19 cellular contexts compared by ENCODE assay signal in genomic region chr10:132595850-132596249, GRCh38. TPM values are rescaled to one million over a fixed set of nuclear protein-coding genes. Genes with fewer than 3 reads are reported as not detected.
DNase-seq lines count a peak whose midpoint lies in the region; ATAC-seq, FAIRE-seq and TF ChIP-seq lines count a peak whose summit lies in the region.
"Had no signal": no experiment of that assay in that cellular context is flagged by ENCODE, and none has a peak within 500 bp of the region (broad histone marks: within the 10 kb centered on the region; RNA-seq: fewer than 3 reads in every experiment).

No MANE protein-coding gene starts in this region.

- H2BK120ac ChIP-seq in IMR-90 (ENCODE audit: low read depth, low read length), result no peak overlapping the region

- H3K14ac ChIP-seq in IMR-90 (replicated peaks; ENCODE audit: low read depth, low read length), result no peak overlapping the region

- H2BK20ac ChIP-seq in IMR-90 (ENCODE audit: low read depth, low read length), result no peak overlapping the region

- H3K27ac ChIP-seq in IMR-90 (ENCODE audit: insufficient read depth, low read length) (no peak overlapping the region), thoracic aorta (peak overlapping the region; percentile 24 to 35), colonic mucosa (no peak overlapping the region)
- H3K27ac ChIP-seq: body of pancreas, tibial nerve had no signal

- H3K9me1 ChIP-seq in IMR-90 (ENCODE audit: insufficient read depth, low read length), result peaks cover 21% of the 10 kb centered on the region

- in situ Hi-C loops in IMR-90 (cut with MboI; ENCODE audit: low sequenced_read_pairs), result no loop called here
- in situ Hi-C loops in astrocyte of the spinal cord (cut with HindIII; ENCODE audit: low sequenced_read_pairs), result no loop called here

- H3K27me3 ChIP-seq in IMR-90 (ENCODE audit: control insufficient read depth, insufficient read depth, low read length) (peaks cover 8% of the 10 kb centered on the region; the same call in 1 of the 2 replicates), thoracic aorta (replicated peaks; ENCODE audit: insufficient read depth) (no peaks in the 10 kb centered on the region), colonic mucosa (no peaks in the 10 kb centered on the region)
- H3K27me3 ChIP-seq: body of pancreas, tibial nerve had no signal

- peak; percentile 66 for ATAC-seq in IMR-90 (ENCODE audit: low read depth)
- ATAC-seq in thoracic aorta (ENCODE audit: insufficient number of reproducible peaks, low FRiP score, low read depth), result no peak
- ATAC-seq: activated CD4-positive, alpha-beta T cell treated with anti-CD3 and anti-CD28 coated beads for 36 hours; body of pancreas; left cardiac atrium; SK-N-SH treated with all-trans-retinoic acid at 6 μM for 48 hours; stimulated activated naive CD8-positive, alpha-beta T cell treated with anti-CD3 and anti-CD28 coated beads, Interleukin-15, amount 100 ng/mL, for 72 hours had no signal

- H3K4me3 ChIP-seq in IMR-90 (ENCODE audit: insufficient read depth, low read depth, low read length) (no peak overlapping the region), astrocyte of the spinal cord (ENCODE audit: low read depth, low read length) (no peak overlapping the region), thoracic aorta (no peak overlapping the region), colonic mucosa (no peak overlapping the region)
- H3K4me3 ChIP-seq: body of pancreas, tibial nerve had no signal

- H3K4ac ChIP-seq in IMR-90 (ENCODE audit: low read depth, low read length), result no peak overlapping the region

- no peak for TF ChIP-seq CTCF in IMR-90 (conservative IDR thresholded peaks at IDR 0.05; ENCODE audit: low read depth, low read length)
- TF ChIP-seq CTCF in astrocyte of the spinal cord (IDR thresholded peaks at IDR 0.05; ENCODE audit: low read depth, low read length), result no peak
- TF ChIP-seq CTCF in thoracic aorta (IDR thresholded peaks at IDR 0.05), result no peak
- no peak for TF ChIP-seq CTCF in colonic mucosa (IDR thresholded peaks at IDR 0.05)

- DNase-seq in IMR-90 (peak; percentile 39), astrocyte of the spinal cord (ENCODE audit: low read depth, low spot score) (peak; percentile 51), left kidney (ENCODE audit: low read depth, low spot score) (peak; percentile 46), thoracic aorta (ENCODE audit: low spot score) (no peak), colonic mucosa (no peak), GM12891 (ENCODE audit: insufficient read length, low spot score) (no peak)
- no peak for DNase-seq in stimulated activated naive CD4-positive, alpha-beta T cell treated with Interleukin-2 at 50 U/mL for 16 hours (lab: John Stamatoyannopoulos, UW)
- DNase-seq: activated CD4-positive, alpha-beta T cell treated with anti-CD3 and anti-CD28 coated beads for 36 hours; activated gamma-delta T cell; activated naive CD8-positive, alpha-beta T cell treated with anti-CD3 and anti-CD28 coated beads, Interleukin-2, amount 10 ng/mL, durations not matched to agents 7 days and 5 days; body of pancreas; effector memory CD4-positive, alpha-beta T cell; HFFc6; left cardiac atrium; NCI-H446 treated with DMSO at 0.1 percent for 48 hours; stimulated activated naive CD8-positive, alpha-beta T cell treated with anti-CD3 and anti-CD28 coated beads, Interleukin-15, amount 100 ng/mL, for 72 hours had no signal

- peaks cover 7% of the 10 kb centered on the region for H3K4me1 ChIP-seq in IMR-90 (ENCODE audit: control insufficient read depth, insufficient read depth, low read length)
- H3K4me1 ChIP-seq in thoracic aorta (ENCODE audit: control insufficient read depth in 1 of 2, low read depth in 2 of 2), result peaks cover 45 to 73% of the 10 kb centered on the region in 2 donors
- H3K4me1 ChIP-seq in colonic mucosa, result peaks cover 18% of the 10 kb centered on the region

- H4K5ac ChIP-seq in IMR-90 (ENCODE audit: low read depth, low read length), result no peak overlapping the region

- POLR2A ChIA-PET in IMR-90 (lab: Charles Lee; ENCODE audit: unreplicated experiment), result no interaction called here

- 0 out of 2 replicates have a peak overlapping the region, but pooled peaks have one; percentile 42 for H3K4me2 ChIP-seq in IMR-90 (ENCODE audit: low read depth, low read length)

- no peak overlapping the region for H3K23ac ChIP-seq in IMR-90 (ENCODE audit: low read depth, low read length)

- peak overlapping the region; percentile 41 for H2AFZ ChIP-seq in IMR-90 (replicated peaks; ENCODE audit: low read length, poor library complexity)

- H4K8ac ChIP-seq in IMR-90 (ENCODE audit: low read depth in 2 of 2, low read length in 2 of 2), result no peak overlapping the region

- H3K9ac ChIP-seq in IMR-90 (ENCODE audit: low read depth, low read length), result no peak overlapping the region
- H3K9ac ChIP-seq in colonic mucosa (ENCODE audit: low read depth in 2 of 2, low read length in 2 of 2), result no peak overlapping the region

- no peak overlapping the region for H2AK9ac ChIP-seq in IMR-90 (replicated peaks; ENCODE audit: low read depth, low read length, poor library complexity)

- H3K9me3 ChIP-seq in IMR-90 (ENCODE audit: control insufficient read depth, insufficient read depth, low read length) (peaks cover 2% of the 10 kb centered on the region; the same call in 1 of the 2 replicates), thoracic aorta (no peaks in the 10 kb centered on the region), colonic mucosa (no peaks in the 10 kb centered on the region)

- H3K56ac ChIP-seq in IMR-90 (ENCODE audit: extremely low read depth, insufficient read depth, low read length), result no peak overlapping the region

- H2BK15ac ChIP-seq in IMR-90 (ENCODE audit: low read depth, low read length), result no peak overlapping the region

- FAIRE-seq in GM12891 (lab: Jason Lieb, UNC), result no peak
- FAIRE-seq: frontal cortex had no signal

- CTCF ChIA-PET in IMR-90 (lab: Yijun Ruan, JAX), result no interaction called here

- H4K20me1 ChIP-seq in IMR-90 (ENCODE audit: insufficient read depth, low read length), result peaks cover 80% of the 10 kb centered on the region

- 72% methylated on average over 4 of the region's 7 CpGs; no CpG with 5 or more reads in 1 of the 2 experiments for WGBS in IMR-90 (ENCODE audit: extremely low coverage in 2 of 2, insufficient read length in 1 of 2), 2 experiments

- H3K79me1 ChIP-seq in IMR-90 (ENCODE audit: low read depth in 1 of 2, low read length in 2 of 2), result peaks cover 33 to 63% of the 10 kb centered on the region in 2 experiments

- TF ChIP-seq RAD21 in IMR-90 (IDR thresholded peaks at IDR 0.05; ENCODE audit: low read length), result no peak

- no TSS peak for BruUV-seq in IMR-90 (replicated peaks; lab: Mats Ljungman, UMichigan)

- no peak overlapping the region for H4K91ac ChIP-seq in IMR-90 (ENCODE audit: insufficient read depth, low read depth, low read length)

- no peak overlapping the region for H2AK5ac ChIP-seq in IMR-90 (ENCODE audit: low read depth, low read length)

- intact Hi-C loops in IMR-90 (cut with micrococcal nuclease), result no loop called here
- intact Hi-C loops in colonic mucosa (cut with DNase I), result no loop called here

- dilution Hi-C loops in IMR-90 (cut with HindIII; ENCODE audit: low sequenced_read_pairs, unreplicated experiment), result no loop called here

- H3K18ac ChIP-seq in IMR-90 (ENCODE audit: low read depth, low read length), result no peak overlapping the region

- H3K36me3 ChIP-seq in IMR-90 (ENCODE audit: control insufficient read depth, insufficient read depth, low read length), result no peaks in the 10 kb centered on the region
- no peaks in the 10 kb centered on the region for H3K36me3 ChIP-seq in thoracic aorta
- H3K36me3 ChIP-seq in colonic mucosa, result no peaks in the 10 kb centered on the region
- H3K36me3 ChIP-seq: tibial nerve had no signal

- no peak overlapping the region for H2BK5ac ChIP-seq in IMR-90 (ENCODE audit: low read depth, low read length, poor library complexity, severe bottlenecking)

- TF ChIP-seq POLR2A in IMR-90 (IDR thresholded peaks at IDR 0.05; ENCODE audit: low read depth, low read length) (no peak), GM12891 (IDR thresholded peaks at IDR 0.05; ENCODE audit: low read depth, low read length) (no peak)

TF ChIP-seq in IMR-90, 13 proteins besides CTCF, POLR2A, EP300 and RAD21:
- TF ChIP-seq ELK1 (IDR thresholded peaks at IDR 0.05; ENCODE audit: borderline replicate concordance, low read depth, low read length) (no peak), MAZ (IDR thresholded peaks at IDR 0.05; ENCODE audit: borderline replicate concordance, low read depth, low read length) (no peak), RCOR1 (IDR thresholded peaks at IDR 0.05; ENCODE audit: insufficient replicate concordance, low read length) (no peak)

TF ChIP-seq in GM12891, 5 proteins besides CTCF, POLR2A, EP300 and RAD21:
- no peak for TF ChIP-seq POU2F2 (IDR thresholded peaks at IDR 0.05; ENCODE audit: low read depth, low read length)
- TF ChIP-seq PAX5 (IDR thresholded peaks at IDR 0.05; ENCODE audit: insufficient read depth, low read length, severe bottlenecking), result no peak
- no peak for TF ChIP-seq POLR2AphosphoS5 (IDR thresholded peaks at IDR 0.05; ENCODE audit: low read depth, low read length)
- no peak for TF ChIP-seq SPI1 (IDR thresholded peaks at IDR 0.05; ENCODE audit: low read depth, low read length)
- no peak for TF ChIP-seq TAF1 (IDR thresholded peaks at IDR 0.05; ENCODE audit: low read depth, low read length)

RNA-seq across cellular contexts. Expression of gene INPP5A, which starts 58.3 kb away (rescaled TPM):
- total RNA-seq in IMR-90 (2012; rRNA removed), result 31.7 and 36.7 TPM in 2 replicates
- polyA plus RNA-seq in IMR-90 (2012; rRNA removed), result 20.6 and 21.4 TPM in 2 replicates
- polyA plus RNA-seq in IMR-90 (2012; cell fraction: cytosol; rRNA removed), result 15.9 and 20.4 TPM in 2 replicates
- polyA plus RNA-seq in IMR-90 (2012; cell fraction: nucleus; rRNA removed; ENCODE audit: low replicate concordance), result 12.2 and 16.8 TPM in 2 replicates
- 100 to 1,000 TPM; 120 to 142 TPM for total RNA-seq in thoracic aorta
- total RNA-seq in colonic mucosa, result 10 to 100 TPM; 29.9 to 41.5 TPM
- polyA plus RNA-seq in GM12891 (2012; ENCODE audit: low read depth, missing spikeins), result 4.0 TPM

Comparison
In these comparisons a context has a peak if more than half of its experiments do, and no peak if none do; other contexts are left out.
1. DNase-seq: peak in IMR-90 (single experiment), astrocyte of the spinal cord (single experiment) and left kidney (single experiment); none in thoracic aorta (single experiment), colonic mucosa (single experiment), stimulated activated naive CD4-positive, alpha-beta T cell treated with Interleukin-2 at 50 U/mL for 16 hours (single experiment) and GM12891 (single experiment).
2. H3K27ac ChIP-seq: peak in thoracic aorta (2 of 2); none in IMR-90 (single experiment) and colonic mucosa (single experiment).